In the genomic region with DNA sequence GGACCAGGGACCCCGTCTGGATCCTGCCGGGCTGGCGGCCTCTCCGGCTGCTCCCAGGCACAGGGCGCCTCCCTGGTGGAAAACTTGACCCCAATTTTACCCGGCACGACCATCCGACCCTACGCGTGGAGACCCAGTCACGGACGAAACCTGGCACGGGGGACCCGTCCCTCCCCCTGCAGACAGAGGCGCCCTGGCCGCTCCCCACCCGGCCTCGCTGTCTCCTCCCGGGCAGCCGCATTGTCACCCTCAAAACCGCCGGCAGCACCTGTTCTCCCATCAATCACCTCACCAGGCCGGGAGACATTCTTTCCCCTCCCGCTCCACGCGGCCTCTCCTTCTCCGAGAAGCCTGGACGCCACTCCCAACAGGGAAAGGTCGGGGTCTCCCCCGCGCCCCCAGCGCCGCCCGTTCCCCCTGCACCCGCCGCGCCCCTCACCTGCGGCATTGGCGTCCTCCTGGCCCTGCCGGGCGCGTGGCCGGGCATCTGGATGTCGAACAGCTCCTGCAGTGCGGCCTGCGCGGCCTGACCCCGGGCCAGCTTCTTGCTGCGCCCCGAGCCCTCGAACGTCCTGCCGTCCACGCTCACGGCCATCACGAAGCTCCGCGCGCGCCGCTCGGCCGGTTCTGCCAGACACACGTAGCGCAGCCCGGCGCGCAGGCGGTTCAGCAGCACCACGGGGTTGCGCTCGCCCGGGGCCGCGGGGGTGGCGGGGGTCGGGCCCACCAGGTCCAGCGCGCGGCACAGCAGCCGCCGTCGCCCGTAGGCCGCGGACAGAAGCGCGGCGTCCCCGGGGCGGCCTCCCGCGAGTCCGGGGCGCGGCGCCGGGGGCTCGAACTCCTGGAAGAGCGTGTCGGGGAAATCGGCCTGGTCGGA, we compare ENCODE assay signal across 23 cellular contexts.
DNase-seq lines count a peak whose midpoint lies in the region; ATAC-seq and TF ChIP-seq lines count a peak whose summit lies in the region.
"Had no signal": no experiment of that assay in that cellular context is flagged by ENCODE, and none has a peak within 500 bp of the region (broad histone marks: within the 10 kb centered on the region; RNA-seq: fewer than 3 reads in every experiment).

No MANE protein-coding gene starts in this region.

- H3K9me3 Mint-ChIP-seq in activated CD8-positive, alpha-beta memory T cell treated with anti-CD3 and anti-CD28 coated beads, Interleukin-2, amount 10 ng/mL, durations not matched to agents 7 days and 5 days (ENCODE audit: low read depth), result no peaks in the 10 kb centered on the region
- H3K9me3 Mint-ChIP-seq: CD8-positive, alpha-beta T cell had no signal

- no peak for ATAC-seq in activated CD8-positive, alpha-beta memory T cell treated with anti-CD3 and anti-CD28 coated beads, Interleukin-2, amount 10 ng/mL, durations not matched to agents 7 days and 5 days
- no peak for ATAC-seq in upper lobe of right lung
- ATAC-seq in esophagus mucosa, result no peak
- no peak for ATAC-seq in foreskin keratinocyte
- ATAC-seq: CD8-positive, alpha-beta T cell; HCT116; Panc1 had no signal

- no peaks in the 10 kb centered on the region for H3K36me3 ChIP-seq in upper lobe of right lung
- H3K36me3 ChIP-seq: BLaER1 treated with 17β-estradiol and CSF1 and Interleukin-3, amounts not matched to agents 10 nM and 100 nM had no signal

- no peaks in the 10 kb centered on the region for H3K4me1 Mint-ChIP-seq in activated CD8-positive, alpha-beta memory T cell treated with anti-CD3 and anti-CD28 coated beads, Interleukin-2, amount 10 ng/mL, durations not matched to agents 7 days and 5 days

- no peaks in the 10 kb centered on the region for H3K36me3 Mint-ChIP-seq in activated CD8-positive, alpha-beta memory T cell treated with anti-CD3 and anti-CD28 coated beads, Interleukin-2, amount 10 ng/mL, durations not matched to agents 7 days and 5 days
- H3K36me3 Mint-ChIP-seq: CD8-positive, alpha-beta T cell had no signal

- no peak overlapping the region for H3K27ac ChIP-seq in upper lobe of right lung
- no peak overlapping the region for H3K27ac ChIP-seq in foreskin keratinocyte
- H3K27ac ChIP-seq: BLaER1 treated with 17β-estradiol and CSF1 and Interleukin-3, amounts not matched to agents 10 nM and 100 nM had no signal

- CTCF ChIA-PET in activated CD8-positive, alpha-beta memory T cell treated with anti-CD3 and anti-CD28 coated beads, Interleukin-2, amount 10 ng/mL, durations not matched to agents 7 days and 5 days (lab: Charles Lee), result no interaction called here

- peak; percentile 31 for DNase-seq in activated CD8-positive, alpha-beta memory T cell treated with anti-CD3 and anti-CD28 coated beads, Interleukin-2, amount 10 ng/mL, durations not matched to agents 7 days and 5 days
- DNase-seq in activated CD8-positive, alpha-beta memory T cell treated with anti-CD3 and anti-CD28 coated beads, Interleukin-2, amount 50 U/mL, for 4 hours, result no peak
- DNase-seq in ecto neural progenitor cell (ENCODE audit: low spot score) (peak; percentile 35), mesenteric fat pad (ENCODE audit: low spot score) (peak; percentile 85), upper lobe of right lung (peak; percentile 57), NCI-H526 treated with DMSO at 0.1 percent for 48 hours (lab: John Stamatoyannopoulos, UW) (no peak), foreskin keratinocyte (no peak)
- DNase-seq: 8988T; DMS153; KBM-7; MM.1S; NCI-H1048; NCI-H1417 treated with DMSO at 0.1 percent for 48 hours; NCI-H187 treated with DMSO at 0.1 percent for 48 hours; NCI-H2107; NCI-H446 treated with DMSO at 0.1 percent for 48 hours; NCI-H748 treated with DMSO at 0.1 percent for 48 hours; NK-92 treated with Interleukin-12 subunit alpha and Interleukin-12 subunit beta, amount 100 ng/mL, for 24 hours had no signal

- H3K4me1 ChIP-seq in upper lobe of right lung (no peaks in the 10 kb centered on the region), foreskin keratinocyte (peaks cover 27% of the 10 kb centered on the region)

- H3K27me3 ChIP-seq in upper lobe of right lung (peaks cover 7% of the 10 kb centered on the region), foreskin keratinocyte (no peaks in the 10 kb centered on the region)
- H3K27me3 ChIP-seq: BLaER1 treated with 17β-estradiol and CSF1 and Interleukin-3, amounts not matched to agents 10 nM and 100 nM had no signal

- no peak overlapping the region for H3K4me3 Mint-ChIP-seq in activated CD8-positive, alpha-beta memory T cell treated with anti-CD3 and anti-CD28 coated beads, Interleukin-2, amount 10 ng/mL, durations not matched to agents 7 days and 5 days
- H3K4me3 Mint-ChIP-seq: CD8-positive, alpha-beta T cell had no signal

- H3K27me3 Mint-ChIP-seq in activated CD8-positive, alpha-beta memory T cell treated with anti-CD3 and anti-CD28 coated beads, Interleukin-2, amount 10 ng/mL, durations not matched to agents 7 days and 5 days, result peaks cover 46% of the 10 kb centered on the region

- H3K27ac Mint-ChIP-seq in activated CD8-positive, alpha-beta memory T cell treated with anti-CD3 and anti-CD28 coated beads, Interleukin-2, amount 10 ng/mL, durations not matched to agents 7 days and 5 days, result no peak overlapping the region
- H3K27ac Mint-ChIP-seq: CD8-positive, alpha-beta T cell had no signal

- TF ChIP-seq CTCF in upper lobe of right lung (IDR thresholded peaks at IDR 0.05), result no peak
- no peak for TF ChIP-seq CTCF in foreskin keratinocyte (conservative IDR thresholded peaks at IDR 0.05)

- H3K9me3 ChIP-seq in upper lobe of right lung, result no peaks in the 10 kb centered on the region

- intact Hi-C loops in upper lobe of right lung (cut with DNase I), result no loop called here

- no peak overlapping the region for H3K4me3 ChIP-seq in upper lobe of right lung
- H3K4me3 ChIP-seq: BLaER1 treated with 17β-estradiol and CSF1 and Interleukin-3, amounts not matched to agents 10 nM and 100 nM had no signal

Comparison
In these comparisons a context has a peak if more than half of its experiments do, and no peak if none do; other contexts are left out.
1. DNase-seq: peak in activated CD8-positive, alpha-beta memory T cell treated with anti-CD3 and anti-CD28 coated beads, Interleukin-2, amount 10 ng/mL, durations not matched to agents 7 days and 5 days (single experiment), ecto neural progenitor cell (single experiment), mesenteric fat pad (single experiment) and upper lobe of right lung (single experiment); none in activated CD8-positive, alpha-beta memory T cell treated with anti-CD3 and anti-CD28 coated beads, Interleukin-2, amount 50 U/mL, for 4 hours (single experiment), NCI-H526 treated with DMSO at 0.1 percent for 48 hours (single experiment) and foreskin keratinocyte (0 of 2).